Comparison of ENCODE assay signal across 28 cellular contexts in the genomic region with DNA sequence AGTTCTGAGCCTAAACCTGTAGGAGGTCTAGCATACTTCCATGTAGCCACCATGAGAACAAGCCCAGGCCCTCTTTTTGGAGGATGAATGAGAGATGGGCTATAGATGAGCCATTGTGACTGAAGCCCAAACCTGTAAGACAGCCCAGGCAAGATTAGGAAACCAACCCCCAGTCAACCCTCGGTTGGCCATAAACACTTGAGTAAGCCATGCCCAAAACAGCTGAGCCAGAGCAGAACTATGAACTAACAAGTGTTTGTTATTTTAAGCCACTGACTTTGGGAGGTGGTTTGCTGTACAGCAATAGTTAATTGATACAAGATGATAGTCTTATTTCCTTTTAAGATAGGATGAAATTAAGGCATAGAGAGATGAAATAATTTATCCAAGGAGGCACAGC. TPM values are rescaled to one million over a fixed set of nuclear protein-coding genes. Genes with fewer than 3 reads are reported as not detected.
"Had no signal": no experiment of that assay in that cellular context is flagged by ENCODE, and none has a peak within 500 bp of the region (broad histone marks: within the 10 kb centered on the region; RNA-seq: fewer than 3 reads in every experiment).

No MANE protein-coding gene starts in this region.

- H3K27me3 Mint-ChIP-seq: memory B cell; naive thymus-derived CD4-positive, alpha-beta T cell; stimulated activated naive B cell treated with anti-CD40 and anti-IgM and Interleukin-4, amounts not matched to agents 10 μg/mL and 1 μg/mL and 100 μg/mL, for 72 hours; stimulated activated naive CD8-positive, alpha-beta T cell treated with anti-CD3 and anti-CD28 coated beads, Interleukin-15, Interleukin-2, amounts not matched to agents 100 ng/mL and 50 ng/mL, for 24 hours had no signal

- H3K9me3 Mint-ChIP-seq: stimulated activated naive CD8-positive, alpha-beta T cell treated with anti-CD3 and anti-CD28 coated beads, Interleukin-15, Interleukin-2, amounts not matched to agents 100 ng/mL and 50 ng/mL, for 24 hours had no signal

- H3K4me1 ChIP-seq: gastrocnemius medialis, prostate gland, right atrium auricular region, suprapubic skin, transverse colon, upper lobe of right lung, uterus had no signal

- H3K4me3 Mint-ChIP-seq: memory B cell; naive thymus-derived CD4-positive, alpha-beta T cell; nephron; stimulated activated naive B cell treated with anti-CD40 and anti-IgM and Interleukin-4, amounts not matched to agents 10 μg/mL and 1 μg/mL and 100 μg/mL, for 72 hours; stimulated activated naive CD8-positive, alpha-beta T cell treated with anti-CD3 and anti-CD28 coated beads, Interleukin-15, Interleukin-2, amounts not matched to agents 100 ng/mL and 50 ng/mL, for 24 hours had no signal

- H3K4me3 ChIP-seq: coronary artery, gastrocnemius medialis, lung, prostate gland, right atrium auricular region, skin epidermis, suprapubic skin, transverse colon, upper lobe of right lung, uterus had no signal

- H3K27me3 ChIP-seq: gastrocnemius medialis, right atrium auricular region, suprapubic skin, transverse colon, upper lobe of right lung, uterus had no signal

- H3K36me3 ChIP-seq: gastrocnemius medialis, prostate gland, right atrium auricular region, suprapubic skin, transverse colon, upper lobe of right lung, uterus had no signal

- H3K4me1 Mint-ChIP-seq: memory B cell; naive thymus-derived CD4-positive, alpha-beta T cell; nephron; stimulated activated naive B cell treated with anti-CD40 and anti-IgM and Interleukin-4, amounts not matched to agents 10 μg/mL and 1 μg/mL and 100 μg/mL, for 72 hours had no signal

- H3K9me3 ChIP-seq: gastrocnemius medialis, prostate gland, right atrium auricular region, suprapubic skin, transverse colon, upper lobe of right lung, uterus had no signal

- H3K36me3 Mint-ChIP-seq: memory B cell; naive thymus-derived CD4-positive, alpha-beta T cell; stimulated activated naive B cell treated with anti-CD40 and anti-IgM and Interleukin-4, amounts not matched to agents 10 μg/mL and 1 μg/mL and 100 μg/mL, for 72 hours had no signal

- H3K27ac Mint-ChIP-seq: memory B cell; naive thymus-derived CD4-positive, alpha-beta T cell; nephron; stimulated activated naive B cell treated with anti-CD40 and anti-IgM and Interleukin-4, amounts not matched to agents 10 μg/mL and 1 μg/mL and 100 μg/mL, for 72 hours; stimulated activated naive CD8-positive, alpha-beta T cell treated with anti-CD3 and anti-CD28 coated beads, Interleukin-15, Interleukin-2, amounts not matched to agents 100 ng/mL and 50 ng/mL, for 24 hours had no signal

- H3K27ac ChIP-seq: coronary artery, gastrocnemius medialis, prostate gland, right atrium auricular region, skin epidermis, suprapubic skin, transverse colon, upper lobe of right lung, uterus had no signal

- DNase-seq: dermis blood vessel endothelial cell; effector memory CD4-positive, alpha-beta T cell; gastrocnemius medialis; head of caudate nucleus; kidney; naive thymus-derived CD4-positive, alpha-beta T cell; nucleus accumbens; stimulated activated CD4-positive, alpha-beta T cell treated with anti-CD3 and anti-CD28 coated beads, Interleukin-15, amount 100 ng/mL, for 24 hours; stimulated activated CD4-positive, alpha-beta T cell treated with anti-CD3 and anti-CD28 coated beads, Interleukin-2, amount 100 ng/mL, for 48 hours; stimulated activated naive B cell treated with anti-CD40 and anti-IgM and Interleukin-4, amounts not matched to agents 10 μg/mL and 1 μg/mL and 100 μg/mL, for 72 hours; transverse colon; upper lobe of right lung; uterus had no signal

RNA-seq across cellular contexts. Expression of gene CPNE4, which starts 12.4 kb away (rescaled TPM):
- total RNA-seq: dermis blood vessel endothelial cell; endothelial cell of umbilical vein; fibroblast of villous mesenchyme; gastrocnemius medialis; glomerular endothelial cell; left lobe of liver; naive thymus-derived CD4-positive, alpha-beta T cell; osteocyte had no signal
- polyA plus RNA-seq: endothelial cell of umbilical vein; fibroblast of lung; naive thymus-derived CD4-positive, alpha-beta T cell had no signal
